In the genomic region with DNA sequence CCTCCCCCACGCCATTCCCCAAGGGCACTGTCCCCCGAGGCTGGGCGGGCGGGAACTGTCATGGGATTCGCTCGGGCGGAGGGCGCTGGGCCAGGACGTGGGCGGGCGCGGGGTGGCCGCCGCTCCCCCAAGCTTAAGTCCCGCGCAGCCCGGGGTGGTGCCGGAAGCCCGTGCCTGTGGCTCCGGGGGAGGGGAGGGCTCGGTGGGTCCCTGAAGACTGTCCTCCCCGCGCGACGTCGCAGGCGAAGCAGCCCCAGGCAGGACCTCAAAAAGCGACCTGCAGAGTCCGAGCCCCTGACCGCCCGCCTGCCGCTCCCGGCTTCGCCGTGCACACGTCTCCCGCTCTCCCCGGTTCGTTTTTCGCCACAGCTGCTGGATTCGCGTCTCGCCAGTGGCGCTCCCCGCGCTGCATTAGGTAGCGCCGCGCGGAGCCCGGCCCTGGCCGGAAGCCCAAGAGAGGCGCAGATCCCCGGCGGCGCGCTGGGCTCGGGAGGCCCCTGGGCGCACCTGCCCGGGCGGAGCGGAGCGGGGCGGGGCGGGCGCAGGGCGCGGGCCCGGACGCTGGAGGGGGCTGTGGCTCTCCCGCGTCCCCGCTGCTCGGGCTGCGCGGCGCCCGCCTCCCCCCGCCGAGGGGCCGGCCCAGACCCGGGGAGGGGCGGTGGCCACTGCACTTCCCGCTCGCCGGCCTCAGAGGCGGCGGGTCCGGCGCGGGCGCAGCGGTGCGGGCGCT, we compare ENCODE assay signal across 8 cellular contexts. TPM values are rescaled to one million over a fixed set of nuclear protein-coding genes. Genes with fewer than 3 reads are reported as not detected.
A peak's percentile ranks its signal among the peaks of the same experiment; 100 is the strongest.
DNase-seq lines count a peak whose midpoint lies in the region; ATAC-seq and TF ChIP-seq lines count a peak whose summit lies in the region.

A gene with protein sequence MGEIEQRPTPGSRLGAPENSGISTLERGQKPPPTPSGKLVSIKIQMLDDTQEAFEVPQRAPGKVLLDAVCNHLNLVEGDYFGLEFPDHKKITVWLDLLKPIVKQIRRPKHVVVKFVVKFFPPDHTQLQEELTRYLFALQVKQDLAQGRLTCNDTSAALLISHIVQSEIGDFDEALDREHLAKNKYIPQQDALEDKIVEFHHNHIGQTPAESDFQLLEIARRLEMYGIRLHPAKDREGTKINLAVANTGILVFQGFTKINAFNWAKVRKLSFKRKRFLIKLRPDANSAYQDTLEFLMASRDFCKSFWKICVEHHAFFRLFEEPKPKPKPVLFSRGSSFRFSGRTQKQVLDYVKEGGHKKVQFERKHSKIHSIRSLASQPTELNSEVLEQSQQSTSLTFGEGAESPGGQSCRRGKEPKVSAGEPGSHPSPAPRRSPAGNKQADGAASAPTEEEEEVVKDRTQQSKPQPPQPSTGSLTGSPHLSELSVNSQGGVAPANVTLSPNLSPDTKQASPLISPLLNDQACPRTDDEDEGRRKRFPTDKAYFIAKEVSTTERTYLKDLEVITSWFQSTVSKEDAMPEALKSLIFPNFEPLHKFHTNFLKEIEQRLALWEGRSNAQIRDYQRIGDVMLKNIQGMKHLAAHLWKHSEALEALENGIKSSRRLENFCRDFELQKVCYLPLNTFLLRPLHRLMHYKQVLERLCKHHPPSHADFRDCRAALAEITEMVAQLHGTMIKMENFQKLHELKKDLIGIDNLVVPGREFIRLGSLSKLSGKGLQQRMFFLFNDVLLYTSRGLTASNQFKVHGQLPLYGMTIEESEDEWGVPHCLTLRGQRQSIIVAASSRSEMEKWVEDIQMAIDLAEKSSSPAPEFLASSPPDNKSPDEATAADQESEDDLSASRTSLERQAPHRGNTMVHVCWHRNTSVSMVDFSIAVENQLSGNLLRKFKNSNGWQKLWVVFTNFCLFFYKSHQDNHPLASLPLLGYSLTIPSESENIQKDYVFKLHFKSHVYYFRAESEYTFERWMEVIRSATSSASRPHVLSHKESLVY (plus strand): TSS at position 668 of the 730 bp plus-strand sequence. CDS start 70,149 bp downstream, outside the sequence.

- H3K36me3 Mint-ChIP-seq in activated naive CD8-positive, alpha-beta T cell treated with anti-CD3 and anti-CD28 coated beads for 36 hours: no peaks in the 10 kb centered on the region

- peaks cover 71% of the 10 kb centered on the region for H3K27me3 Mint-ChIP-seq in activated naive CD8-positive, alpha-beta T cell treated with anti-CD3 and anti-CD28 coated beads for 36 hours

- DNase-seq in NCI-H460 (ENCODE audit: extremely low read depth, low read depth) (peak; percentile 33), glomerular visceral epithelial cell (ENCODE audit: extremely low spot score) (peak; percentile 88), occipital lobe (lab: John Stamatoyannopoulos, UW) (peak; percentile 66)
- peak; percentile 66 for DNase-seq in activated naive CD8-positive, alpha-beta T cell treated with anti-CD3 and anti-CD28 coated beads for 36 hours

- peaks cover 0 to 26% (median 12%) of the 10 kb centered on the region in 11 experiments; a peak in 20 of 22 replicates for H3K27me3 ChIP-seq in BLaER1 treated with 17β-estradiol and CSF1 and Interleukin-3, amounts not matched to agents 10 nM and 100 nM

- peak within 1 kb of the TSS; percentile 78 to 97 (median 90) for H3K4me3 ChIP-seq in BLaER1 treated with 17β-estradiol and CSF1 and Interleukin-3, amounts not matched to agents 10 nM and 100 nM

- peaks cover 33 to 57% (median 49%) of the 10 kb centered on the region in 10 experiments for H3K4me1 ChIP-seq in BLaER1 treated with 17β-estradiol and CSF1 and Interleukin-3, amounts not matched to agents 10 nM and 100 nM

- H3K27ac Mint-ChIP-seq in activated naive CD8-positive, alpha-beta T cell treated with anti-CD3 and anti-CD28 coated beads for 36 hours: no peak within 1 kb of the TSS

- no peaks in the 10 kb centered on the region for H3K9me3 ChIP-seq in BLaER1 treated with 17β-estradiol and CSF1 and Interleukin-3, amounts not matched to agents 10 nM and 100 nM (replicated peaks in 1 of 11)

- peaks cover 9 to 35% (median 17%) of the 10 kb centered on the region in 11 experiments; a peak in 16 of 22 replicates for H4K20me1 ChIP-seq in BLaER1 treated with 17β-estradiol and CSF1 and Interleukin-3, amounts not matched to agents 10 nM and 100 nM

- H3K27ac ChIP-seq in BLaER1 treated with 17β-estradiol and CSF1 and Interleukin-3, amounts not matched to agents 10 nM and 100 nM: peak within 1 kb of the TSS; percentile 77 to 91 (median 88)

- no peaks in the 10 kb centered on the region for H3K9me3 Mint-ChIP-seq in activated naive CD8-positive, alpha-beta T cell treated with anti-CD3 and anti-CD28 coated beads for 36 hours

- H3K36me3 ChIP-seq in BLaER1 treated with 17β-estradiol and CSF1 and Interleukin-3, amounts not matched to agents 10 nM and 100 nM: no peaks in the 10 kb centered on the region

- in situ Hi-C loops in GM18951 (cut with MboI; ENCODE audit: low sequenced_read_pairs, unreplicated experiment): no loop called here

- peak within 1 kb of the TSS; percentile 69 for H3K4me3 Mint-ChIP-seq in activated naive CD8-positive, alpha-beta T cell treated with anti-CD3 and anti-CD28 coated beads for 36 hours

- peak; percentile 74 for ATAC-seq in HG03139 (IDR thresholded peaks at IDR 0.05; ENCODE audit: unreplicated experiment)
- ATAC-seq in GM18517 (IDR thresholded peaks at IDR 0.05; ENCODE audit: unreplicated experiment): no peak

- peaks cover 7% of the 10 kb centered on the region for H3K4me1 Mint-ChIP-seq in activated naive CD8-positive, alpha-beta T cell treated with anti-CD3 and anti-CD28 coated beads for 36 hours

- H3K9ac ChIP-seq in BLaER1 treated with 17β-estradiol and CSF1 and Interleukin-3, amounts not matched to agents 10 nM and 100 nM: peak within 1 kb of the TSS; percentile 84 to 94 (median 90)

- H3K4me2 ChIP-seq in BLaER1 treated with 17β-estradiol and CSF1 and Interleukin-3, amounts not matched to agents 10 nM and 100 nM: peak within 1 kb of the TSS; percentile 85 to 99 (median 97)

- peak; percentile 45 for TF ChIP-seq POLR2A in GM18951 (IDR thresholded peaks at IDR 0.05; ENCODE audit: extremely low read depth, insufficient read depth, insufficient read length)

RNA-seq across cellular contexts. Expression of the gene that starts here (rescaled TPM):
- 1.5 and 2.6 TPM in 2 replicates for total RNA-seq in NCI-H460 (2014; rRNA removed; shearing (Covaris generic))
- polyA plus RNA-seq in NCI-H460 (2014; cell fraction: nucleus; rRNA removed): 1.6 and 4.6 TPM in 2 replicates
- total RNA-seq in activated naive CD8-positive, alpha-beta T cell treated with anti-CD3 and anti-CD28 coated beads for 36 hours: under 1 TPM; 0.21 to 0.48 TPM
- total RNA-seq in occipital lobe: 86.7 TPM

Comparison
In these comparisons a context has a peak if more than half of its experiments do, and no peak if none do; other contexts are left out.
1. RNA of the gene that starts here (total RNA-seq): 86.7 TPM in occipital lobe (single experiment); 1.5 to 2.6 TPM in NCI-H460 and 0.21 to 0.48 TPM in activated naive CD8-positive, alpha-beta T cell treated with anti-CD3 and anti-CD28 coated beads for 36 hours; every median in the first group is over 10 times any median in the second.
2. Peak in DNase-seq in activated naive CD8-positive, alpha-beta T cell treated with anti-CD3 and anti-CD28 coated beads for 36 hours; RNA of the gene not detected or under 1 TPM.
3. DNase-seq: peak in every context shown above with its lines; median percentile 88 in glomerular visceral epithelial cell; 66 in activated naive CD8-positive, alpha-beta T cell treated with anti-CD3 and anti-CD28 coated beads for 36 hours; 66 in occipital lobe; 33 in NCI-H460.